Comparison of ENCODE assay signal across 22 cellular contexts in genomic region chr10:99851825-99852224, GRCh38.
"Had no signal": no experiment of that assay in that cellular context is flagged by ENCODE, and none has a peak within 500 bp of the region (broad histone marks: within the 10 kb centered on the region; RNA-seq: fewer than 3 reads in every experiment).

No MANE protein-coding gene starts in this region.

- H3K4me3 ChIP-seq: MG63, SJSA1, SK-N-MC had no signal

- H3K27ac ChIP-seq: RWPE1, SJSA1, SK-N-MC had no signal

- DNase-seq: IMR-90, Karpas-422, KG1, MG63, NCI-H1092, NCI-H1105 treated with DMSO at 0.1 percent for 48 hours, NCI-H1417 treated with DMSO at 0.1 percent for 48 hours, NCI-H146, NCI-H1694 treated with DMSO at 0.1 percent for 48 hours, NCI-H1930, NCI-H2081, NCI-H2107, NCI-H2227 treated with DMSO at 0.1 percent for 48 hours, NCI-H524, NCI-H526 treated with DMSO at 0.1 percent for 48 hours, NCI-H748 treated with DMSO at 0.1 percent for 48 hours, Right ventricle myocardium superior, SIG-M5 had no signal

- H3K36me3 ChIP-seq: MG63, SJSA1 had no signal

- H3K27me3 ChIP-seq: MG63, SJSA1 had no signal

- H3K9me3 ChIP-seq: MG63, SJSA1 had no signal

- ATAC-seq: Panc1 had no signal
